9 cellular contexts compared by ENCODE assay signal in the genomic region with DNA sequence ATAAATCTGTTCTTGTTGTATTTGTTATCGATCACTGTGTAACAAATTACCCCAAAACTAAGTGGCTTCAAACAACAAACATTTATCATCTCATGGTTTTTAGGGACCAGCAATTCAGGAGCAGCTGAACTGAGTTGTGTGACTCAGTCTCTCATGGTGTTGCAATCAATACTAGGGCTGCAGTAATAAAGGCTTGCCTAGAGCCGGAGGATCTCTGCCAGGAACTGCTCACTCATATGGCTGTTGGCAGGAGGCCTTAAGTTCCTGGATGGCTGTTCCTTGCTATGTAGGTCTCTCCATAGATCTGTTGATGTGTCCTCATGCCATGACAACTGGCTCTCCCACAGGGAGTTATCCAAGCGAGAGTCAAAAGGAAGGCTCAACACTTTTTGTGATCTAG. TPM values are rescaled to one million over a fixed set of nuclear protein-coding genes. Genes with fewer than 3 reads are reported as not detected.
DNase-seq lines count a peak whose midpoint lies in the region; ATAC-seq and TF ChIP-seq lines count a peak whose summit lies in the region.
"Had no signal": no experiment of that assay in that cellular context is flagged by ENCODE, and none has a peak within 500 bp of the region (broad histone marks: within the 10 kb centered on the region; RNA-seq: fewer than 3 reads in every experiment).

No MANE protein-coding gene starts in this region.

- H3K4me1 Mint-ChIP-seq in dendritic cell treated with granulocyte-macrophage colony-stimulating factor and Interleukin-4, amounts not matched to agents 40 ng/mL and 50 ng/mL, for 4 days (ENCODE audit: low read depth), result peaks cover 37% of the 10 kb centered on the region
- H3K4me1 Mint-ChIP-seq in CD8-positive, alpha-beta T cell (ENCODE audit: low read depth), result peaks cover 19% of the 10 kb centered on the region

- peaks cover 14% of the 10 kb centered on the region for H3K4me1 ChIP-seq in CD8-positive, alpha-beta T cell (ENCODE audit: insufficient read depth, low read length)

- no peak overlapping the region for H3K4me3 ChIP-seq in CD8-positive, alpha-beta T cell (ENCODE audit: low read depth, low read length)

- H3K9me3 Mint-ChIP-seq in dendritic cell treated with granulocyte-macrophage colony-stimulating factor and Interleukin-4, amounts not matched to agents 40 ng/mL and 50 ng/mL, for 4 days, result no peaks in the 10 kb centered on the region
- H3K9me3 Mint-ChIP-seq in CD8-positive, alpha-beta T cell, result no peaks in the 10 kb centered on the region

- peaks cover 13% of the 10 kb centered on the region for H3K36me3 Mint-ChIP-seq in dendritic cell treated with granulocyte-macrophage colony-stimulating factor and Interleukin-4, amounts not matched to agents 40 ng/mL and 50 ng/mL, for 4 days (ENCODE audit: low read depth)
- H3K36me3 Mint-ChIP-seq in CD8-positive, alpha-beta T cell, result peaks cover 11% of the 10 kb centered on the region

- no peak overlapping the region for H3K27ac ChIP-seq in CD8-positive, alpha-beta T cell (ENCODE audit: low read depth, low read length)

- CTCF ChIA-PET in CD8-positive, alpha-beta T cell (lab: Charles Lee), result no interaction called here

- no peaks in the 10 kb centered on the region for H3K27me3 ChIP-seq in CD8-positive, alpha-beta T cell (ENCODE audit: insufficient read depth, low read length)

- H3K36me3 ChIP-seq in CD8-positive, alpha-beta T cell (ENCODE audit: insufficient read depth, low read length), result no peaks in the 10 kb centered on the region

- TF ChIP-seq CTCF in omental fat pad (IDR thresholded peaks at IDR 0.05), result no peak
- no peak for TF ChIP-seq CTCF in CD8-positive, alpha-beta T cell (IDR thresholded peaks at IDR 0.05)

- H3K27ac Mint-ChIP-seq in dendritic cell treated with granulocyte-macrophage colony-stimulating factor and Interleukin-4, amounts not matched to agents 40 ng/mL and 50 ng/mL, for 4 days, result peak overlapping the region; percentile 66
- no peak overlapping the region for H3K27ac Mint-ChIP-seq in CD8-positive, alpha-beta T cell

- peak; percentile 68 for ATAC-seq in omental fat pad (ENCODE audit: low FRiP score)
- no peak for ATAC-seq in HG03571 (IDR thresholded peaks at IDR 0.05; ENCODE audit: unreplicated experiment)
- ATAC-seq in CD8-positive, alpha-beta T cell, result no peak
- no peak for ATAC-seq in HG03108 (IDR thresholded peaks at IDR 0.05; ENCODE audit: unreplicated experiment)
- ATAC-seq: sciatic nerve had no signal

- no peaks in the 10 kb centered on the region for H3K27me3 Mint-ChIP-seq in dendritic cell treated with granulocyte-macrophage colony-stimulating factor and Interleukin-4, amounts not matched to agents 40 ng/mL and 50 ng/mL, for 4 days
- H3K27me3 Mint-ChIP-seq in CD8-positive, alpha-beta T cell (ENCODE audit: low read depth), result no peaks in the 10 kb centered on the region

- H3K9me3 ChIP-seq in CD8-positive, alpha-beta T cell (ENCODE audit: low read length), result no peaks in the 10 kb centered on the region

- no peak overlapping the region for H3K4me3 Mint-ChIP-seq in dendritic cell treated with granulocyte-macrophage colony-stimulating factor and Interleukin-4, amounts not matched to agents 40 ng/mL and 50 ng/mL, for 4 days
- H3K4me3 Mint-ChIP-seq in CD8-positive, alpha-beta T cell, result no peak overlapping the region

- intact Hi-C loops in dendritic cell treated with granulocyte-macrophage colony-stimulating factor and Interleukin-4, amounts not matched to agents 40 ng/mL and 50 ng/mL, for 4 days (cut with micrococcal nuclease), result no loop called here
- intact Hi-C loops in CD8-positive, alpha-beta T cell (cut with DNase I, micrococcal nuclease), result loop anchor here in 1 of 2 experiments (10.0 kb wide), 1 partner anchor 452 kb away; a partner anchor contains a TSS

- POLR2A ChIA-PET in CD8-positive, alpha-beta T cell (lab: Charles Lee), result no interaction called here

- peak; percentile 89 for DNase-seq in ELR (ENCODE audit: low read depth)
- DNase-seq in NCI-H446 treated with DMSO at 0.1 percent for 48 hours (lab: John Stamatoyannopoulos, UW), result peak; percentile 92
- DNase-seq in omental fat pad (ENCODE audit: low spot score), result no peak
- no peak for DNase-seq in NCI-H2081 treated with DMSO at 0.1 percent for 48 hours (lab: John Stamatoyannopoulos, UW)
- DNase-seq in CD8-positive, alpha-beta T cell, result no peak

RNA-seq across cellular contexts. Expression of a gene that starts 3.8 kb away (rescaled TPM):
- 100 to 1,000 TPM in 1 of 4 donors, 10 to 100 TPM in 3; 67.7 to 112 (median 77.2) TPM for total RNA-seq in omental fat pad
- 100 to 1,000 TPM; 108 to 122 TPM for total RNA-seq in CD8-positive, alpha-beta T cell

RNA-seq across cellular contexts. Expression of a gene that starts 7.9 kb away (rescaled TPM):
- total RNA-seq in omental fat pad, result 10 to 100 TPM; 24.8 to 49.8 (median 32.5) TPM
- total RNA-seq in CD8-positive, alpha-beta T cell, result 10 to 100 TPM; 55.3 to 55.4 TPM

RNA-seq across cellular contexts. Expression of a gene that starts 26.7 kb away (rescaled TPM):
- total RNA-seq in omental fat pad, result 10 to 100 TPM; 12.5 to 18.6 (median 13.4) TPM
- 10 to 100 TPM; 15.9 to 16.6 TPM for total RNA-seq in CD8-positive, alpha-beta T cell

Comparison
In these comparisons a context has a peak if more than half of its experiments do, and no peak if none do; other contexts are left out.
1. DNase-seq: peak in ELR (single experiment) and NCI-H446 treated with DMSO at 0.1 percent for 48 hours (single experiment); none in omental fat pad (single experiment), NCI-H2081 treated with DMSO at 0.1 percent for 48 hours (single experiment) and CD8-positive, alpha-beta T cell (0 of 7).